Comparison of ENCODE assay signal across 17 cellular contexts in the genomic region with DNA sequence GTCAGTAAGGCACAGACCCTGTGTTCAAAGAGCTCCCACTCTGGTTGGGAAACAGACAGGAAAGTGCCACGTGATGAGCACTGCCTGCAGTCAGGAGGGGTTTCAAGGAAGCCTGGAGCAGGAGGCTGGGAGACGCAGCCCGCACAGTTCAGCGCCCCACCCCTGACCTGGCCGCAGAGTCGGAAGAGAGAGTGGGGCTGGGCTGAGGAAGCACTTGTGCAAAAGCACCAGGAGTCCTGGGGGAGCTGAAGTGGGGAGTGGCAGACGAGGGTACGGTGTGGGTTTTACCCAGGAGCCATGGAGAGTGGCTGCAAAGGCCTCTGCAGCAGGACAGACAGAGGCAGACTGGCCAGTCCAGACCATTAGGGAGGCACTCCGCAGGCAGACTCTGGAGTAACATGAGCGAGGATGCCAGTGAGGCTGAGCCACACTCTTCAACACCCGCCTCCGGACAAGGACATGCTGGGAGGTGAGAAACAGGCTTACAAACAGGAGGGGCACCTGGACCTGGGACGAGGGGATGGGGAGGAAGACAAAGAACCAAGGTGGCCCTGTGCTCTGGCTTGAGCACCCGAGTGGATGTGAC.
DNase-seq lines count a peak whose midpoint lies in the region; ATAC-seq, FAIRE-seq and TF ChIP-seq lines count a peak whose summit lies in the region.
"Had no signal": no experiment of that assay in that cellular context is flagged by ENCODE, and none has a peak within 500 bp of the region (broad histone marks: within the 10 kb centered on the region; RNA-seq: fewer than 3 reads in every experiment).

No MANE protein-coding gene starts in this region.

- H3K4me2 ChIP-seq in BLaER1 treated with 17β-estradiol and CSF1 and Interleukin-3, amounts not matched to agents 10 nM and 100 nM = peak overlapping the region; percentile 47 to 85 (median 72)

- TF ChIP-seq CTCF in testis (IDR thresholded peaks at IDR 0.05) (no peak), transverse colon (IDR thresholded peaks at IDR 0.05) (no peak)

- H3K9ac ChIP-seq in BLaER1 treated with 17β-estradiol and CSF1 and Interleukin-3, amounts not matched to agents 10 nM and 100 nM = peak overlapping the region in 5 of 11 experiments; percentile 5 to 50 (median 41); a peak in 9 of 22 replicates

- H3K27me3 Mint-ChIP-seq in naive B cell = no peaks in the 10 kb centered on the region

- H3K4me3 ChIP-seq in BLaER1 treated with 17β-estradiol and CSF1 and Interleukin-3, amounts not matched to agents 10 nM and 100 nM = peak overlapping the region in 1 of 10 experiments; percentile 24; a peak in 1 of 20 replicates
- no peak overlapping the region for H3K4me3 ChIP-seq in testis
- H3K4me3 ChIP-seq in transverse colon = no peak overlapping the region
- H3K4me3 ChIP-seq: mucosa of descending colon had no signal

- H3K27me3 ChIP-seq in BLaER1 treated with 17β-estradiol and CSF1 and Interleukin-3, amounts not matched to agents 10 nM and 100 nM = no peaks in the 10 kb centered on the region
- H3K27me3 ChIP-seq in testis (no peaks in the 10 kb centered on the region), transverse colon (no peaks in the 10 kb centered on the region)

- no peaks in the 10 kb centered on the region for H3K9me3 ChIP-seq in BLaER1 treated with 17β-estradiol and CSF1 and Interleukin-3, amounts not matched to agents 10 nM and 100 nM (replicated peaks in 1 of 11)
- H3K9me3 ChIP-seq in testis = no peaks in the 10 kb centered on the region
- H3K9me3 ChIP-seq in transverse colon = no peaks in the 10 kb centered on the region
- H3K9me3 ChIP-seq: mucosa of descending colon had no signal

- H3K4me3 Mint-ChIP-seq in naive B cell = peak overlapping the region in 4 of 8 donors; percentile 15 to 66 (median 48)

- peak overlapping the region; percentile 57 to 80 for H3K27ac Mint-ChIP-seq in activated naive CD4-positive, alpha-beta T cell treated with anti-CD3 and anti-CD28 coated beads, Interleukin-2, amount 50 U/mL, for 72 hours
- peak overlapping the region in 5 of 6 donors; percentile 88 to 99 (median 96) for H3K27ac Mint-ChIP-seq in naive B cell

- in situ Hi-C loops in transverse colon (cut with MboI; ENCODE audit: low pct_ligation_motif_present in 1 of 4, low pct_unique_long_range_greater_than_20kb in 1 of 4, low sequenced_read_pairs in 3 of 4) = no loop called here

- ATAC-seq in activated naive CD4-positive, alpha-beta T cell treated with anti-CD3 and anti-CD28 coated beads, Interleukin-2, amount 50 U/mL, for 72 hours = no peak
- ATAC-seq in naive B cell (ENCODE audit: low read depth in 2 of 2) = no peak
- ATAC-seq: mucosa of descending colon, sciatic nerve had no signal

- no peak for TF ChIP-seq EP300 in transverse colon (IDR thresholded peaks at IDR 0.05; ENCODE audit: low read depth)

- no peak for DNase-seq in GM12891 (ENCODE audit: insufficient read length, low spot score)
- DNase-seq in activated naive CD4-positive, alpha-beta T cell treated with anti-CD3 and anti-CD28 coated beads, Interleukin-2, amount 50 U/mL, for 72 hours (ENCODE audit: low spot score in 2 of 2) = no peak
- no peak for DNase-seq in naive B cell
- no peak for DNase-seq in HuH-7.5 (ENCODE audit: low spot score)
- DNase-seq in NCI-H82 treated with DMSO at 0.1 percent for 48 hours (lab: John Stamatoyannopoulos, UW; ENCODE audit: unreplicated experiment) = no peak
- no peak for DNase-seq in testis
- no peak for DNase-seq in transverse colon
- DNase-seq: activated CD8-positive, alpha-beta memory T cell treated with anti-CD3 and anti-CD28 coated beads, Interleukin-2, amount 50 U/mL, for 48 hours; GOT3; Kasumi-1; mucosa of descending colon; NCI-H187 treated with DMSO at 0.1 percent for 48 hours; NCI-H526; RPMI8226 had no signal

- H3K4me1 Mint-ChIP-seq in naive B cell = peaks cover 56 to 85% (median 84%) of the 10 kb centered on the region in 3 donors

- no peaks in the 10 kb centered on the region for H3K9me3 Mint-ChIP-seq in activated naive CD4-positive, alpha-beta T cell treated with anti-CD3 and anti-CD28 coated beads, Interleukin-2, amount 50 U/mL, for 72 hours
- H3K9me3 Mint-ChIP-seq in naive B cell = no peaks in the 10 kb centered on the region

- intact Hi-C loops in testis (cut with DNase I; ENCODE audit: low total_unique reads) (no loop called here), transverse colon (cut with DNase I; ENCODE audit: low total_unique reads) (no loop called here)

- peak overlapping the region in 9 of 11 experiments; percentile 2 to 53 (median 21); a peak in 12 of 22 replicates for H3K27ac ChIP-seq in BLaER1 treated with 17β-estradiol and CSF1 and Interleukin-3, amounts not matched to agents 10 nM and 100 nM
- H3K27ac ChIP-seq in testis (no peak overlapping the region), transverse colon (peak overlapping the region in 1 of 4 donors; percentile 21)

- FAIRE-seq in GM12891 (lab: Jason Lieb, UNC) = peak; percentile 23
- FAIRE-seq: G401.6 had no signal

- peaks cover 0 to 51% (median under 1%) of the 10 kb centered on the region in 11 experiments; a peak in 9 of 22 replicates for H4K20me1 ChIP-seq in BLaER1 treated with 17β-estradiol and CSF1 and Interleukin-3, amounts not matched to agents 10 nM and 100 nM

- peaks cover 8 to 25% of the 10 kb centered on the region in 2 donors for H3K36me3 Mint-ChIP-seq in activated naive CD4-positive, alpha-beta T cell treated with anti-CD3 and anti-CD28 coated beads, Interleukin-2, amount 50 U/mL, for 72 hours
- peaks cover 5 to 18% of the 10 kb centered on the region in 2 donors for H3K36me3 Mint-ChIP-seq in naive B cell

- WGBS in testis, 2 donors = 83 to 88% methylated on average over 14 of the region's 14 CpGs
- 88% methylated on average over 14 of the region's 14 CpGs; no CpG with 5 or more reads in 1 of the 2 donors for WGBS in transverse colon (ENCODE audit: low coverage in 1 of 2), 2 donors

- TF ChIP-seq POLR2A in GM12891 (IDR thresholded peaks at IDR 0.05; ENCODE audit: low read depth, low read length) (no peak), testis (IDR thresholded peaks at IDR 0.05) (no peak), transverse colon (IDR thresholded peaks at IDR 0.05) (no peak)

- H3K36me3 ChIP-seq in BLaER1 treated with 17β-estradiol and CSF1 and Interleukin-3, amounts not matched to agents 10 nM and 100 nM = peaks cover 8 to 75% (median 50%) of the 10 kb centered on the region in 11 experiments; a peak in 19 of 22 replicates
- H3K36me3 ChIP-seq in testis (ENCODE audit: low read depth, missing control alignments) = no peaks in the 10 kb centered on the region
- no peaks in the 10 kb centered on the region for H3K36me3 ChIP-seq in transverse colon

- peaks cover 40 to 92% (median 83%) of the 10 kb centered on the region in 10 experiments for H3K4me1 ChIP-seq in BLaER1 treated with 17β-estradiol and CSF1 and Interleukin-3, amounts not matched to agents 10 nM and 100 nM
- H3K4me1 ChIP-seq in testis (peaks cover 17% of the 10 kb centered on the region), transverse colon (peaks cover 11 to 22% (median 18%) of the 10 kb centered on the region in 4 donors)

TF ChIP-seq in GM12891, 5 proteins besides CTCF, POLR2A, EP300 and RAD21:
- TF ChIP-seq SPI1 (IDR thresholded peaks at IDR 0.05; ENCODE audit: low read depth, low read length) = no peak
- TF ChIP-seq POLR2AphosphoS5 (IDR thresholded peaks at IDR 0.05; ENCODE audit: low read depth, low read length) = peak; percentile 28

Comparison
In these comparisons a context has a peak if more than half of its experiments do, and no peak if none do; other contexts are left out.
1. H3K27ac ChIP-seq: peak in BLaER1 treated with 17β-estradiol and CSF1 and Interleukin-3, amounts not matched to agents 10 nM and 100 nM (9 of 11); none in testis (0 of 2).